In genomic region chr2:201074996-201075395, GRCh38 we compare ENCODE assay signal across 24 cellular contexts.
"Had no signal": no experiment of that assay in that cellular context is flagged by ENCODE, and none has a peak within 500 bp of the region (broad histone marks: within the 10 kb centered on the region; RNA-seq: fewer than 3 reads in every experiment).

No MANE protein-coding gene starts in this region.

- ATAC-seq: activated CD4-positive, CD25-positive, alpha-beta regulatory T cell treated with anti-CD3 and anti-CD28 coated beads, Interleukin-2, amount 50 U/mL, for 24 hours; left lung; lower lobe of right lung; naive thymus-derived CD8-positive, alpha-beta T cell; right cardiac atrium; upper lobe of right lung had no signal

- H3K9me3 Mint-ChIP-seq: naive thymus-derived CD8-positive, alpha-beta T cell had no signal

- FAIRE-seq: bronchial epithelial cell, colon, endometrium, frontal cortex, islet of Langerhans had no signal

- H3K9me3 ChIP-seq: left lung, lower lobe of right lung, spleen, suprapubic skin, tibial artery, upper lobe of right lung had no signal

- DNase-seq: activated CD4-positive, alpha-beta T cell treated with anti-CD3 and anti-CD28 coated beads, Interleukin-2, amount 50 U/mL, for 1 hour; activated CD8-positive, alpha-beta memory T cell treated with anti-CD3 and anti-CD28 coated beads for 24 hours; activated naive CD4-positive, alpha-beta T cell; activated T-cell treated with anti-CD3 and anti-CD28 coated beads, Interleukin-2, amount 50 U/mL, for 1 hour; amygdala; effector CD8-positive, alpha-beta T cell; left lung; lower lobe of right lung; mesenchymal stem cell; naive thymus-derived CD8-positive, alpha-beta T cell; right cardiac atrium; spleen; stimulated activated naive CD4-positive, alpha-beta T cell; T-helper 1 cell; tibial artery; upper lobe of right lung had no signal

- H3K27me3 ChIP-seq: left lung, spleen, suprapubic skin, tibial artery, upper lobe of right lung had no signal

- H3K27ac ChIP-seq: left lung, lower lobe of right lung, spleen, suprapubic skin, tibial artery, upper lobe of right lung, VCaP had no signal

- H3K4me3 ChIP-seq: left lung, lower lobe of right lung, spleen, suprapubic skin, tibial artery, upper lobe of right lung had no signal
